In genomic region chr9:134136117-134136996, GRCh38 we compare ENCODE assay signal across 1 cellular context.
TF ChIP-seq lines count a peak whose summit lies in the region.

No MANE protein-coding gene starts in this region.

TF ChIP-seq in GM23338, 12 proteins besides CTCF, POLR2A, EP300 and RAD21 (continued from another document):
- TF ChIP-seq ZNF462 (CRISPR knock-in tag; IDR thresholded peaks at IDR 0.05): no peak
- TF ChIP-seq NANOG (IDR thresholded peaks at IDR 0.05; ENCODE audit: borderline replicate concordance): no peak
- TF ChIP-seq STAT1 (IDR thresholded peaks at IDR 0.05; ENCODE audit: unreplicated experiment): no peak
- no peak for TF ChIP-seq EZH2phosphoT487 (IDR thresholded peaks at IDR 0.05; ENCODE audit: unreplicated experiment)
- no peak for TF ChIP-seq REST (IDR thresholded peaks at IDR 0.05; ENCODE audit: unreplicated experiment)
- no peak for TF ChIP-seq CREB1 (CRISPR knock-in tag; IDR thresholded peaks at IDR 0.05; ENCODE audit: low read depth)
- no peak for TF ChIP-seq POLR2AphosphoS5 (IDR thresholded peaks at IDR 0.05; ENCODE audit: low read depth)
- TF ChIP-seq ZNF114 (CRISPR knock-in tag; IDR thresholded peaks at IDR 0.05): no peak
